Comparison of ENCODE assay signal across 17 cellular contexts in the genomic region with DNA sequence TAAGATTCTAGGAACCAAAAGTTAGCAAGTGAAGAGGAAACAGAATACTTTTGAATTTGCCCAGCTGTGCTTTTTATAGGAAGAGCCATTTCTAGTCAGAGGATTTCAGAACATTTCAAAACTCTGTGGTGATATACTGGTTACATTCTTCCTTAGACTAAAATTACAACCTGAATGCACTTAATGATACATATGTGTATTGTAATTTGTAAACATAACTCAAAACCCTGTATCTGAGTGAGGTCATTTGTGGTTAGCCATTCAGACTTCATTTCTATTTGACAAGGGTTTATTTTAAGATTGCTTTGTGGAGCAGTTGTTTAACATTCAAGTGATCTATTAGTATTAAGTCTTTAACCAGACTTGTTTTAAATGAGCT. TPM values are rescaled to one million over a fixed set of nuclear protein-coding genes. Genes with fewer than 3 reads are reported as not detected.
A peak's percentile ranks its signal among the peaks of the same experiment; 100 is the strongest.
DNase-seq lines count a peak whose midpoint lies in the region; ATAC-seq, FAIRE-seq and TF ChIP-seq lines count a peak whose summit lies in the region.
"Had no signal": no experiment of that assay in that cellular context is flagged by ENCODE, and none has a peak within 500 bp of the region (broad histone marks: within the 10 kb centered on the region; RNA-seq: fewer than 3 reads in every experiment).

No MANE protein-coding gene starts in this region.

- no peak for TF ChIP-seq CTCF in osteoblast (IDR thresholded peaks at IDR 0.05; ENCODE audit: extremely low read depth, low read depth, low read length)

- no peak overlapping the region for H2AFZ ChIP-seq in osteoblast (ENCODE audit: low read length)

- no peaks in the 10 kb centered on the region for H3K9me3 ChIP-seq in mesodermal cell (ENCODE audit: control insufficient read depth, low read length)
- no peaks in the 10 kb centered on the region for H3K9me3 ChIP-seq in osteoblast (ENCODE audit: low read depth, low read length)
- H3K9me3 ChIP-seq: left lung had no signal

- peaks cover 39% of the 10 kb centered on the region for H3K36me3 ChIP-seq in mesodermal cell (ENCODE audit: control insufficient read depth, insufficient read depth, low read length)
- H3K36me3 ChIP-seq in osteoblast (ENCODE audit: insufficient read depth, low read length), result peaks cover 5% of the 10 kb centered on the region

- no peak overlapping the region for H3K4me2 ChIP-seq in osteoblast (ENCODE audit: insufficient read depth, low read length)

- no peaks in the 10 kb centered on the region for H3K9me3 Mint-ChIP-seq in activated T-helper 17 cell treated with anti-CD3 and anti-CD28 coated beads, Interleukin-2, amount 50 U/mL, for 72 hours
- H3K9me3 Mint-ChIP-seq: CD4-positive, CD25-positive, alpha-beta regulatory T cell; naive thymus-derived CD4-positive, alpha-beta T cell had no signal

- no peaks in the 10 kb centered on the region for H3K79me2 ChIP-seq in osteoblast (ENCODE audit: insufficient read depth, low read length)

- H3K27ac Mint-ChIP-seq in activated T-helper 17 cell treated with anti-CD3 and anti-CD28 coated beads, Interleukin-2, amount 50 U/mL, for 72 hours, result peak overlapping the region; percentile 2

- FAIRE-seq in G401.6 (lab: Jason Lieb, UNC), result peak; percentile 52

- no peaks in the 10 kb centered on the region for H3K4me1 ChIP-seq in mesodermal cell (ENCODE audit: control insufficient read depth, insufficient read depth, low read length, poor library complexity, severe bottlenecking)
- no peaks in the 10 kb centered on the region for H3K4me1 ChIP-seq in osteoblast (ENCODE audit: insufficient read depth, low read length)

- no peaks in the 10 kb centered on the region for H3K27me3 Mint-ChIP-seq in activated T-helper 17 cell treated with anti-CD3 and anti-CD28 coated beads, Interleukin-2, amount 50 U/mL, for 72 hours
- H3K27me3 Mint-ChIP-seq: CD4-positive, CD25-positive, alpha-beta regulatory T cell; naive thymus-derived CD4-positive, alpha-beta T cell had no signal

- H3K4me3 ChIP-seq in mesodermal cell (ENCODE audit: extremely low read depth, insufficient read depth, low read length, poor library complexity, severe bottlenecking), result no peak overlapping the region
- H3K4me3 ChIP-seq in osteoblast (ENCODE audit: insufficient read depth, low read length), result no peak overlapping the region
- H3K4me3 ChIP-seq: coronary artery, left lung had no signal

- no peak overlapping the region for H3K4me3 Mint-ChIP-seq in activated T-helper 17 cell treated with anti-CD3 and anti-CD28 coated beads, Interleukin-2, amount 50 U/mL, for 72 hours
- H3K4me3 Mint-ChIP-seq: CD4-positive, CD25-positive, alpha-beta regulatory T cell; naive thymus-derived CD4-positive, alpha-beta T cell had no signal

- peaks cover 55% of the 10 kb centered on the region for H3K36me3 Mint-ChIP-seq in activated T-helper 17 cell treated with anti-CD3 and anti-CD28 coated beads, Interleukin-2, amount 50 U/mL, for 72 hours (ENCODE audit: low read depth)

- no peaks in the 10 kb centered on the region for H3K27me3 ChIP-seq in osteoblast (ENCODE audit: insufficient read depth, low read length)
- H3K27me3 ChIP-seq: left lung had no signal

- no peaks in the 10 kb centered on the region for H3K4me1 Mint-ChIP-seq in activated T-helper 17 cell treated with anti-CD3 and anti-CD28 coated beads, Interleukin-2, amount 50 U/mL, for 72 hours

- DNase-seq in M059J (ENCODE audit: low read depth), result peak; percentile 9
- no peak for DNase-seq in osteoblast (ENCODE audit: insufficient read length, low spot score, missing footprints)
- DNase-seq: activated CD8-positive, alpha-beta memory T cell treated with anti-CD3 and anti-CD28 coated beads, Interleukin-2, amount 50 U/mL, for 4 hours; erythroblast; left lung; naive thymus-derived CD4-positive, alpha-beta T cell; NCI-H1092 treated with DMSO at 0.1 percent for 48 hours; WERI-Rb-1 had no signal

- H3K27ac ChIP-seq in mesodermal cell (ENCODE audit: low read depth, low read length, severe bottlenecking) (peak overlapping the region; percentile 13), osteoblast (ENCODE audit: low read depth, low read length) (no peak overlapping the region)
- H3K27ac ChIP-seq: coronary artery, WERI-Rb-1 had no signal

- ATAC-seq in activated T-helper 17 cell treated with anti-CD3 and anti-CD28 coated beads, Interleukin-2, amount 50 U/mL, for 72 hours (replicated peaks), result peak; percentile 59
- ATAC-seq in GM19463 (IDR thresholded peaks at IDR 0.05; ENCODE audit: unreplicated experiment), result no peak
- no peak for ATAC-seq in HG02884 (IDR thresholded peaks at IDR 0.05; ENCODE audit: unreplicated experiment)
- ATAC-seq: left lung; naive thymus-derived CD4-positive, alpha-beta T cell; SK-N-SH treated with all-trans-retinoic acid at 6 μM for 48 hours had no signal

- H4K20me1 ChIP-seq in osteoblast (ENCODE audit: insufficient read depth, low read length), result no peaks in the 10 kb centered on the region

RNA-seq across cellular contexts. Expression of gene TRIM71, which starts 59.4 kb away (rescaled TPM):
- total RNA-seq in M059J (2014; rRNA removed; shearing (Covaris generic)), result not detected in 2 replicates
- under 1 TPM in 1 of 2 donors, not detected in 1; 0.03 TPM for total RNA-seq in activated T-helper 17 cell treated with anti-CD3 and anti-CD28 coated beads, Interleukin-2, amount 50 U/mL, for 72 hours
- 20.3 TPM for polyA plus RNA-seq in mesodermal cell (2013, experiment 1 of 2)
- 18.1 TPM for polyA plus RNA-seq in mesodermal cell (2013, experiment 2 of 2)
- total RNA-seq in osteoblast, result not detected in 2 replicates
- total RNA-seq: Daoy had no signal
- polyA plus RNA-seq: naive thymus-derived CD4-positive, alpha-beta T cell had no signal
